In the genomic region with DNA sequence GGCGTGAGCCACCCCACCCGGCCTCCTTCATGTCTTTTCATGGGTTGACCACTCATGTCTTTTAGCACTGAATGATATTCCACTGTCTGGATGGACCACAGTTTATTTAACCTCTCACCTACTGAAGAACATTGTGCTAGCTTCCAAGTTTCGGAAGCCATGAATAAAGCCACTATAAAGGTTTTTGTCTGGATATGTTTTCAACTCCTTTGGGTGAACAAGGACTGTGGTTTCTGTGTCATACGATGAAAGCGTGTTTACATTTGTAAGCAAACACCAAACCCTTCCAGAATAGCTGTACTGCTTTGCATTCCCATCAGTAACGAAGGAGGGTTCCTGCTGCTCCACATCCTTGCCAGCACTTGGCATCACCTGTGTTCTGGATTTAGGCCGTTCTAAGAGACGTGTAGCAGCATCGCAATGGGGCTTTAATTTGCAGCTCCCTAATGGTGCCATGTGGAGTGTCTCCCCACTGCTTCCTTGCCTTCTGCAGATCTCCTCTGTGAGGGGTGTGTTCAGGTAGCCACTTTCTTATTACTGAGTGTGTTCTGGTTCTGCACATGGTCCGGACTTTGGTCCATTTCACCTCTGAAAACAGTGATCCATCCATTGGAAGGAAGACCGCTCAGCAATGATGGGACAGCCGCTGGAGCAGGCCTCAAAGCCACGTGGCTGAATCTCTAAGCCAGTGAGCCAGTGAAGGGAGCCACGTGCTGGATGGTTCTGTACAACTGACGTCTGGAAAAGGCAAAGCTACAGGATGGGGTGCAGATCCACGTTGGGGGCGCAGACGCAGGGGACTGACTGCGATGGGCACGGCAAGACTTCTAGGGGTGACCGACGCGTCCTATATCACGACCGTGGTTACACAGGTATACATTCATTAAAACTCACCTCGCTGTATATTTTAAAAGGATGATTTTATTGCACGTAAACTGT, we compare ENCODE assay signal across 1 cellular context.
TF ChIP-seq lines count a peak whose summit lies in the region.

No MANE protein-coding gene starts in this region.

TF ChIP-seq in HepG2, 621 proteins besides CTCF, POLR2A, EP300 and RAD21:
- TF ChIP-seq, protein P1, sequence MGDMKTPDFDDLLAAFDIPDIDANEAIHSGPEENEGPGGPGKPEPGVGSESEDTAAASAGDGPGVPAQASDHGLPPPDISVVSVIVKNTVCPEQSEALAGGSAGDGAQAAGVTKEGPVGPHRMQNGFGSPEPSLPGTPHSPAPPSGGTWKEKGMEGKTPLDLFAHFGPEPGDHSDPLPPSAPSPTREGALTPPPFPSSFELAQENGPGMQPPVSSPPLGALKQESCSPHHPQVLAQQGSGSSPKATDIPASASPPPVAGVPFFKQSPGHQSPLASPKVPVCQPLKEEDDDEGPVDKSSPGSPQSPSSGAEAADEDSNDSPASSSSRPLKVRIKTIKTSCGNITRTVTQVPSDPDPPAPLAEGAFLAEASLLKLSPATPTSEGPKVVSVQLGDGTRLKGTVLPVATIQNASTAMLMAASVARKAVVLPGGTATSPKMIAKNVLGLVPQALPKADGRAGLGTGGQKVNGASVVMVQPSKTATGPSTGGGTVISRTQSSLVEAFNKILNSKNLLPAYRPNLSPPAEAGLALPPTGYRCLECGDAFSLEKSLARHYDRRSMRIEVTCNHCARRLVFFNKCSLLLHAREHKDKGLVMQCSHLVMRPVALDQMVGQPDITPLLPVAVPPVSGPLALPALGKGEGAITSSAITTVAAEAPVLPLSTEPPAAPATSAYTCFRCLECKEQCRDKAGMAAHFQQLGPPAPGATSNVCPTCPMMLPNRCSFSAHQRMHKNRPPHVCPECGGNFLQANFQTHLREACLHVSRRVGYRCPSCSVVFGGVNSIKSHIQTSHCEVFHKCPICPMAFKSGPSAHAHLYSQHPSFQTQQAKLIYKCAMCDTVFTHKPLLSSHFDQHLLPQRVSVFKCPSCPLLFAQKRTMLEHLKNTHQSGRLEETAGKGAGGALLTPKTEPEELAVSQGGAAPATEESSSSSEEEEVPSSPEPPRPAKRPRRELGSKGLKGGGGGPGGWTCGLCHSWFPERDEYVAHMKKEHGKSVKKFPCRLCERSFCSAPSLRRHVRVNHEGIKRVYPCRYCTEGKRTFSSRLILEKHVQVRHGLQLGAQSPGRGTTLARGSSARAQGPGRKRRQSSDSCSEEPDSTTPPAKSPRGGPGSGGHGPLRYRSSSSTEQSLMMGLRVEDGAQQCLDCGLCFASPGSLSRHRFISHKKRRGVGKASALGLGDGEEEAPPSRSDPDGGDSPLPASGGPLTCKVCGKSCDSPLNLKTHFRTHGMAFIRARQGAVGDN (CRISPR knock-in tag; IDR thresholded peaks at IDR 0.05) = peak; percentile 35
- peak; percentile 35; the same call in 1 of the 2 replicates for TF ChIP-seq RXRB (CRISPR knock-in tag; IDR thresholded peaks at IDR 0.05; ENCODE audit: borderline replicate concordance)
- TF ChIP-seq TEAD3 (CRISPR knock-in tag; optimal IDR thresholded peaks at IDR 0.05; ENCODE audit: borderline replicate concordance) = peak; percentile 22
- no peak for TF ChIP-seq SOX13 (IDR thresholded peaks at IDR 0.05)
- peak in 1 of 2 experiments; percentile 46; a peak in 1 of 4 replicates for TF ChIP-seq SOX13 (CRISPR knock-in tag; conservative IDR thresholded peaks at IDR 0.05 in 1 of 2, IDR thresholded peaks at IDR 0.05 in 1 of 2)
- no peak for TF ChIP-seq ZNF124 (CRISPR knock-in tag; IDR thresholded peaks at IDR 0.05)
- peak; percentile 68 for TF ChIP-seq PPARG (CRISPR knock-in tag; conservative IDR thresholded peaks at IDR 0.05)
- TF ChIP-seq, protein P2, sequence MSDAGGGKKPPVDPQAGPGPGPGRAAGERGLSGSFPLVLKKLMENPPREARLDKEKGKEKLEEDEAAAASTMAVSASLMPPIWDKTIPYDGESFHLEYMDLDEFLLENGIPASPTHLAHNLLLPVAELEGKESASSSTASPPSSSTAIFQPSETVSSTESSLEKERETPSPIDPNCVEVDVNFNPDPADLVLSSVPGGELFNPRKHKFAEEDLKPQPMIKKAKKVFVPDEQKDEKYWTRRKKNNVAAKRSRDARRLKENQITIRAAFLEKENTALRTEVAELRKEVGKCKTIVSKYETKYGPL (CRISPR knock-in tag; IDR thresholded peaks at IDR 0.05) = no peak
- no peak for TF ChIP-seq HMG20B (CRISPR knock-in tag; conservative IDR thresholded peaks at IDR 0.05)
- TF ChIP-seq MZF1 (CRISPR knock-in tag; IDR thresholded peaks at IDR 0.05; ENCODE audit: borderline replicate concordance) = no peak
- TF ChIP-seq ZNF7 (CRISPR knock-in tag; IDR thresholded peaks at IDR 0.05) = peak; percentile 99
- TF ChIP-seq SP140L (CRISPR knock-in tag; IDR thresholded peaks at IDR 0.05; ENCODE audit: borderline replicate concordance) = no peak
- TF ChIP-seq TARDBP (CRISPR knock-in tag; IDR thresholded peaks at IDR 0.05) = no peak
- TF ChIP-seq ZFP1 (CRISPR knock-in tag; IDR thresholded peaks at IDR 0.05) = no peak
- no peak for TF ChIP-seq CREM (IDR thresholded peaks at IDR 0.05)
- no peak for TF ChIP-seq CREM (CRISPR knock-in tag; IDR thresholded peaks at IDR 0.05)
- TF ChIP-seq, protein P3, sequence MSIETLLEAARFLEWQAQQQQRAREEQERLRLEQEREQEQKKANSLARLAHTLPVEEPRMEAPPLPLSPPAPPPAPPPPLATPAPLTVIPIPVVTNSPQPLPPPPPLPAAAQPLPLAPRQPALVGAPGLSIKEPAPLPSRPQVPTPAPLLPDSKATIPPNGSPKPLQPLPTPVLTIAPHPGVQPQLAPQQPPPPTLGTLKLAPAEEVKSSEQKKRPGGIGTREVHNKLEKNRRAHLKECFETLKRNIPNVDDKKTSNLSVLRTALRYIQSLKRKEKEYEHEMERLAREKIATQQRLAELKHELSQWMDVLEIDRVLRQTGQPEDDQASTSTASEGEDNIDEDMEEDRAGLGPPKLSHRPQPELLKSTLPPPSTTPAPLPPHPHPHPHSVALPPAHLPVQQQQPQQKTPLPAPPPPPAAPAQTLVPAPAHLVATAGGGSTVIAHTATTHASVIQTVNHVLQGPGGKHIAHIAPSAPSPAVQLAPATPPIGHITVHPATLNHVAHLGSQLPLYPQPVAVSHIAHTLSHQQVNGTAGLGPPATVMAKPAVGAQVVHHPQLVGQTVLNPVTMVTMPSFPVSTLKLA (IDR thresholded peaks at IDR 0.05) = peak; percentile 83
- peak; percentile 97; the same call in 1 of the 2 replicates for TF ChIP-seq ZNF672 (CRISPR knock-in tag; IDR thresholded peaks at IDR 0.05)
- no peak for TF ChIP-seq FOXA1 (IDR thresholded peaks at IDR 0.05)
- peak; percentile 65; the same call in 1 of the 2 replicates for TF ChIP-seq FOXA1 (CRISPR knock-in tag; IDR thresholded peaks at IDR 0.05)
- TF ChIP-seq TCF7 (IDR thresholded peaks at IDR 0.05; ENCODE audit: low read depth) = peak; percentile 24; the same call in 1 of the 2 replicates
- peak; percentile 86 for TF ChIP-seq FOXA3 (CRISPR knock-in tag; IDR thresholded peaks at IDR 0.05)
- peak; percentile 39; the same call in 1 of the 2 replicates for TF ChIP-seq SOX5 (CRISPR knock-in tag; IDR thresholded peaks at IDR 0.05; ENCODE audit: borderline replicate concordance)
- TF ChIP-seq, protein P4, sequence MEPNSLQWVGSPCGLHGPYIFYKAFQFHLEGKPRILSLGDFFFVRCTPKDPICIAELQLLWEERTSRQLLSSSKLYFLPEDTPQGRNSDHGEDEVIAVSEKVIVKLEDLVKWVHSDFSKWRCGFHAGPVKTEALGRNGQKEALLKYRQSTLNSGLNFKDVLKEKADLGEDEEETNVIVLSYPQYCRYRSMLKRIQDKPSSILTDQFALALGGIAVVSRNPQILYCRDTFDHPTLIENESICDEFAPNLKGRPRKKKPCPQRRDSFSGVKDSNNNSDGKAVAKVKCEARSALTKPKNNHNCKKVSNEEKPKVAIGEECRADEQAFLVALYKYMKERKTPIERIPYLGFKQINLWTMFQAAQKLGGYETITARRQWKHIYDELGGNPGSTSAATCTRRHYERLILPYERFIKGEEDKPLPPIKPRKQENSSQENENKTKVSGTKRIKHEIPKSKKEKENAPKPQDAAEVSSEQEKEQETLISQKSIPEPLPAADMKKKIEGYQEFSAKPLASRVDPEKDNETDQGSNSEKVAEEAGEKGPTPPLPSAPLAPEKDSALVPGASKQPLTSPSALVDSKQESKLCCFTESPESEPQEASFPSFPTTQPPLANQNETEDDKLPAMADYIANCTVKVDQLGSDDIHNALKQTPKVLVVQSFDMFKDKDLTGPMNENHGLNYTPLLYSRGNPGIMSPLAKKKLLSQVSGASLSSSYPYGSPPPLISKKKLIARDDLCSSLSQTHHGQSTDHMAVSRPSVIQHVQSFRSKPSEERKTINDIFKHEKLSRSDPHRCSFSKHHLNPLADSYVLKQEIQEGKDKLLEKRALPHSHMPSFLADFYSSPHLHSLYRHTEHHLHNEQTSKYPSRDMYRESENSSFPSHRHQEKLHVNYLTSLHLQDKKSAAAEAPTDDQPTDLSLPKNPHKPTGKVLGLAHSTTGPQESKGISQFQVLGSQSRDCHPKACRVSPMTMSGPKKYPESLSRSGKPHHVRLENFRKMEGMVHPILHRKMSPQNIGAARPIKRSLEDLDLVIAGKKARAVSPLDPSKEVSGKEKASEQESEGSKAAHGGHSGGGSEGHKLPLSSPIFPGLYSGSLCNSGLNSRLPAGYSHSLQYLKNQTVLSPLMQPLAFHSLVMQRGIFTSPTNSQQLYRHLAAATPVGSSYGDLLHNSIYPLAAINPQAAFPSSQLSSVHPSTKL (CRISPR knock-in tag; IDR thresholded peaks at IDR 0.05) = peak; percentile 44
- TF ChIP-seq, protein P5, sequence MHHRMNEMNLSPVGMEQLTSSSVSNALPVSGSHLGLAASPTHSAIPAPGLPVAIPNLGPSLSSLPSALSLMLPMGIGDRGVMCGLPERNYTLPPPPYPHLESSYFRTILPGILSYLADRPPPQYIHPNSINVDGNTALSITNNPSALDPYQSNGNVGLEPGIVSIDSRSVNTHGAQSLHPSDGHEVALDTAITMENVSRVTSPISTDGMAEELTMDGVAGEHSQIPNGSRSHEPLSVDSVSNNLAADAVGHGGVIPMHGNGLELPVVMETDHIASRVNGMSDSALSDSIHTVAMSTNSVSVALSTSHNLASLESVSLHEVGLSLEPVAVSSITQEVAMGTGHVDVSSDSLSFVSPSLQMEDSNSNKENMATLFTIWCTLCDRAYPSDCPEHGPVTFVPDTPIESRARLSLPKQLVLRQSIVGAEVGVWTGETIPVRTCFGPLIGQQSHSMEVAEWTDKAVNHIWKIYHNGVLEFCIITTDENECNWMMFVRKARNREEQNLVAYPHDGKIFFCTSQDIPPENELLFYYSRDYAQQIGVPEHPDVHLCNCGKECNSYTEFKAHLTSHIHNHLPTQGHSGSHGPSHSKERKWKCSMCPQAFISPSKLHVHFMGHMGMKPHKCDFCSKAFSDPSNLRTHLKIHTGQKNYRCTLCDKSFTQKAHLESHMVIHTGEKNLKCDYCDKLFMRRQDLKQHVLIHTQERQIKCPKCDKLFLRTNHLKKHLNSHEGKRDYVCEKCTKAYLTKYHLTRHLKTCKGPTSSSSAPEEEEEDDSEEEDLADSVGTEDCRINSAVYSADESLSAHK (CRISPR knock-in tag; IDR thresholded peaks at IDR 0.05; ENCODE audit: borderline replicate concordance) = no peak
- TF ChIP-seq, protein P6, sequence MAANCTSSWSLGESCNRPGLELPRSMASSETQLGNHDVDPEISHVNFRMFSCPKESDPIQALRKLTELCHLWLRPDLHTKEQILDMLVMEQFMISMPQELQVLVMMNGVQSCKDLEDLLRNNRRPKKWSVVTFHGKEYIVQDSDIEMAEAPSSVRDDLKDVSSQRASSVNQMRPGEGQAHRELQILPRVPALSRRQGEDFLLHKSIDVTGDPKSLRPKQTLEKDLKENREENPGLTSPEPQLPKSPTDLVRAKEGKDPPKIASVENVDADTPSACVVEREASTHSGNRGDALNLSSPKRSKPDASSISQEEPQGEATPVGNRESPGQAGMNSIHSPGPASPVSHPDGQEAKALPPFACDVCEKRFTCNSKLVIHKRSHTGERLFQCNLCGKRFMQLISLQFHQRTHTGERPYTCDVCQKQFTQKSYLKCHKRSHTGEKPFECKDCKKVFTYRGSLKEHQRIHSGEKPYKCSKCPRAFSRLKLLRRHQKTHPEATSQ (CRISPR knock-in tag; IDR thresholded peaks at IDR 0.05; ENCODE audit: borderline replicate concordance) = no peak
- TF ChIP-seq SPEN (CRISPR knock-in tag; IDR thresholded peaks at IDR 0.05; ENCODE audit: low read depth) = no peak
